Comparison of ENCODE assay signal across 2 cellular contexts in the genomic region with DNA sequence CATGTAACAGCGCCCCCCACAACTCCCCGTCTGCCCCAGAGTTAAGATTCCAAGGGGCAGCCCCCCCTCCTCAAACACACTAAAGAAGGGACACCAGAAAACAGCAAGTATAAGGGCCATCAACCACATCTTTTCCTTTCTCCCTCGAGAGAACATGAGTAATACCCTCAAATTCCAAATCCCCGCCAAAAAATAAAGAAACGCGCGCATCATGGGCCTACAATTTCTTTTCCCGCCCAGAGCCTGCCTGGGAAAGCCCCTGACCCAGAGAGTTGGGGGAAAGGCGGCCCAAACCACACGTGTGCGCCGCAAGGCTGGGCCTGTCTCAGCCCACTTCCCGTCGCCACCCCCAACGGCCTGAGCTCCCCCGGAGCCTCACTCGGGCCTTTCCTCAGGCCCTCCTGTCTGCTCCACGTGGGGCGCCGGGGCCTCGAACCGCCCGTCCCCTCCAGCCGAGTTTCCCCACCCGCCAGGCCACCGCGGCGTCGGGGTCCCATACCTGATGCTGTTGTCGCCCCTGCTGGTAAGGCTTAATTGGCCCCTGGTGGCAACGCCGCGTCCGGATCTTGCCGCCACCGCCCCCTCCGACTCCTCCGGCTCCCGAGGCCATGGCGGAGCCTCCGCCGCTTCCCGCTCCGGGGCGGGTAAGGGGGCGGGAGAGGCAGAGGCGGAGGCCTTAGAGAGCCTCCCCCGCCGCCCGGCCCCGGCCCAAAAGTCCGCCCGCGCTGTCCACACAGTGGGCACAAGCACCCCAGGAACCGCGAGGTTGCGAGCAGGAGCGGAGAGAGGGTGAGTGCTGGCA.
A peak's percentile ranks its signal among the peaks of the same experiment; 100 is the strongest.
TF ChIP-seq lines count a peak whose summit lies in the region.

No MANE protein-coding gene starts in this region.

TF ChIP-seq in HEK293, 187 proteins besides CTCF, POLR2A, EP300 and RAD21 (continued from another document and continues in another):
- TF ChIP-seq, protein P1, sequence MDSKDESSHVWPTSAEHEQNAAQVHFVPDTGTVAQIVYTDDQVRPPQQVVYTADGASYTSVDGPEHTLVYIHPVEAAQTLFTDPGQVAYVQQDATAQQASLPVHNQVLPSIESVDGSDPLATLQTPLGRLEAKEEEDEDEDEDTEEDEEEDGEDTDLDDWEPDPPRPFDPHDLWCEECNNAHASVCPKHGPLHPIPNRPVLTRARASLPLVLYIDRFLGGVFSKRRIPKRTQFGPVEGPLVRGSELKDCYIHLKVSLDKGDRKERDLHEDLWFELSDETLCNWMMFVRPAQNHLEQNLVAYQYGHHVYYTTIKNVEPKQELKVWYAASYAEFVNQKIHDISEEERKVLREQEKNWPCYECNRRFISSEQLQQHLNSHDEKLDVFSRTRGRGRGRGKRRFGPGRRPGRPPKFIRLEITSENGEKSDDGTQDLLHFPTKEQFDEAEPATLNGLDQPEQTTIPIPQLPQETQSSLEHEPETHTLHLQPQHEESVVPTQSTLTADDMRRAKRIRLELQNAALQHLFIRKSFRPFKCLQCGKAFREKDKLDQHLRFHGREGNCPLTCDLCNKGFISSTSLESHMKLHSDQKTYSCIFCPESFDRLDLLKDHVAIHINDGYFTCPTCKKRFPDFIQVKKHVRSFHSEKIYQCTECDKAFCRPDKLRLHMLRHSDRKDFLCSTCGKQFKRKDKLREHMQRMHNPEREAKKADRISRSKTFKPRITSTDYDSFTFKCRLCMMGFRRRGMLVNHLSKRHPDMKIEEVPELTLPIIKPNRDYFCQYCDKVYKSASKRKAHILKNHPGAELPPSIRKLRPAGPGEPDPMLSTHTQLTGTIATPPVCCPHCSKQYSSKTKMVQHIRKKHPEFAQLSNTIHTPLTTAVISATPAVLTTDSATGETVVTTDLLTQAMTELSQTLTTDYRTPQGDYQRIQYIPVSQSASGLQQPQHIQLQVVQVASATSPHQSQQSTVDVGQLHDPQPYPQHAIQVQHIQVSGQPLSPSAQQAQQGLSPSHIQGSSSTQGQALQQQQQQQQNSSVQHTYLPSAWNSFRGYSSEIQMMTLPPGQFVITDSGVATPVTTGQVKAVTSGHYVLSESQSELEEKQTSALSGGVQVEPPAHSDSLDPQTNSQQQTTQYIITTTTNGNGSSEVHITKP (tag by site-specific recombination; IDR thresholded peaks at IDR 0.05): peak; percentile 88
- TF ChIP-seq ZNF580 (tag by site-specific recombination; IDR thresholded peaks at IDR 0.05) (0 out of 2 replicates have a peak, but pooled peaks have one; percentile 12), ZNF529 (tag by site-specific recombination; IDR thresholded peaks at IDR 0.05; ENCODE audit: insufficient replicate concordance) (no peak), SP7 (tag by site-specific recombination; IDR thresholded peaks at IDR 0.05) (peak; percentile 60; the same call in 1 of the 2 replicates), ZBTB17 (tag by site-specific recombination; IDR thresholded peaks at IDR 0.05) (0 out of 2 replicates have a peak, but pooled peaks have one; percentile 13), ZNF16 (tag by site-specific recombination; IDR thresholded peaks at IDR 0.05; ENCODE audit: low read depth) (peak; percentile 7; the same call in 1 of the 2 replicates), IKZF3 (tag by site-specific recombination; IDR thresholded peaks at IDR 0.05) (no peak; the same call in 1 of the 2 replicates), KLF10 (tag by site-specific recombination; IDR thresholded peaks at IDR 0.05) (0 out of 2 replicates have a peak, but pooled peaks have one; percentile 21), SCRT2 (tag by site-specific recombination; IDR thresholded peaks at IDR 0.05) (peak; percentile 50), ZNF555 (tag by site-specific recombination; conservative IDR thresholded peaks at IDR 0.05) (no peak), ZNF423 (tag by site-specific recombination; IDR thresholded peaks at IDR 0.05) (0 out of 2 replicates have a peak, but pooled peaks have one; percentile 8), ZNF561 (tag by site-specific recombination; IDR thresholded peaks at IDR 0.05; ENCODE audit: borderline replicate concordance) (peak; percentile 79; the same call in 1 of the 2 replicates), ZNF626 (tag by site-specific recombination; IDR thresholded peaks at IDR 0.05) (no peak)
- TF ChIP-seq, protein P2, sequence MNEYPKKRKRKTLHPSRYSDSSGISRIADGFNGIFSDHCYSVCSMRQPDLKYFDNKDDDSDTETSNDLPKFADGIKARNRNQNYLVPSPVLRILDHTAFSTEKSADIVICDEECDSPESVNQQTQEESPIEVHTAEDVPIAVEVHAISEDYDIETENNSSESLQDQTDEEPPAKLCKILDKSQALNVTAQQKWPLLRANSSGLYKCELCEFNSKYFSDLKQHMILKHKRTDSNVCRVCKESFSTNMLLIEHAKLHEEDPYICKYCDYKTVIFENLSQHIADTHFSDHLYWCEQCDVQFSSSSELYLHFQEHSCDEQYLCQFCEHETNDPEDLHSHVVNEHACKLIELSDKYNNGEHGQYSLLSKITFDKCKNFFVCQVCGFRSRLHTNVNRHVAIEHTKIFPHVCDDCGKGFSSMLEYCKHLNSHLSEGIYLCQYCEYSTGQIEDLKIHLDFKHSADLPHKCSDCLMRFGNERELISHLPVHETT (tag by site-specific recombination; IDR thresholded peaks at IDR 0.05): 0 out of 2 replicates have a peak, but pooled peaks have one; percentile 52
- TF ChIP-seq, protein P3, sequence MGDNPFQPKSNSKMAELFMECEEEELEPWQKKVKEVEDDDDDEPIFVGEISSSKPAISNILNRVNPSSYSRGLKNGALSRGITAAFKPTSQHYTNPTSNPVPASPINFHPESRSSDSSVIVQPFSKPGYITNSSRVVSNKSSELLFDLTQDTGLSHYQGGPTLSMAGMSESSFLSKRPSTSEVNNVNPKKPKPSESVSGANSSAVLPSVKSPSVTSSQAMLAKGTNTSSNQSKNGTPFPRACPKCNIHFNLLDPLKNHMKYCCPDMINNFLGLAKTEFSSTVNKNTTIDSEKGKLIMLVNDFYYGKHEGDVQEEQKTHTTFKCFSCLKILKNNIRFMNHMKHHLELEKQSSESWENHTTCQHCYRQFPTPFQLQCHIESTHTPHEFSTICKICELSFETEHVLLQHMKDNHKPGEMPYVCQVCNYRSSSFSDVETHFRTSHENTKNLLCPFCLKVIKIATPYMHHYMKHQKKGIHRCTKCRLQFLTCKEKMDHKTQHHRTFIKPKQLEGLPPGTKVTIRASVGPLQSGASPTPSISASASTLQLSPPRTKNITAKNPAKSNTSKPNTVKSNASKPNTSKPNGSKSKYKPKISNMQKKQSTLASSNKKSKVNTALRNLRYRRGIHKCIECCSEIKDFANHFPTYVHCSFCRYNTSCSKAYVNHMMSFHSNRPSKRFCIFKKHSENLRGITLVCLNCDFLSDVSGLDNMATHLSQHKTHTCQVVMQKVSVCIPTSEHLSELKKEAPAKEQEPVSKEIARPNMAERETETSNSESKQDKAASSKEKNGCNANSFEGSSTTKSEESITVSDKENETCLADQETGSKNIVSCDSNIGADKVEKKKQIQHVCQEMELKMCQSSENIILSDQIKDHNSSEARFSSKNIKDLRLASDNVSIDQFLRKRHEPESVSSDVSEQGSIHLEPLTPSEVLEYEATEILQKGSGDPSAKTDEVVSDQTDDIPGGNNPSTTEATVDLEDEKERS (tag by site-specific recombination; IDR thresholded peaks at IDR 0.05): no peak

TF ChIP-seq in K562, 482 proteins besides CTCF, POLR2A, EP300 and RAD21 (continued from another document and continues in another):
- TF ChIP-seq ZNF395 (CRISPR knock-in tag; IDR thresholded peaks at IDR 0.05) (peak; percentile 79), ZNF217 (CRISPR knock-in tag; IDR thresholded peaks at IDR 0.05) (0 out of 2 replicates have a peak, but pooled peaks have one; percentile 35), TAF1 (IDR thresholded peaks at IDR 0.05; ENCODE audit: control insufficient read depth, extremely low read depth, insufficient read depth, low read length, severe bottlenecking) (peak; percentile 39), SRSF9 (IDR thresholded peaks at IDR 0.05; ENCODE audit: borderline replicate concordance, low read depth, low read length) (no peak), BACH1 (tag; IDR thresholded peaks at IDR 0.05) (peak; percentile 53; the same call in 1 of the 2 replicates), ERF (CRISPR knock-in tag; IDR thresholded peaks at IDR 0.05) (no peak), SIRT6 (IDR thresholded peaks at IDR 0.05; ENCODE audit: low read depth, low read length) (no peak), ZNF24 (IDR thresholded peaks at IDR 0.05) (no peak)
- TF ChIP-seq, protein P4, sequence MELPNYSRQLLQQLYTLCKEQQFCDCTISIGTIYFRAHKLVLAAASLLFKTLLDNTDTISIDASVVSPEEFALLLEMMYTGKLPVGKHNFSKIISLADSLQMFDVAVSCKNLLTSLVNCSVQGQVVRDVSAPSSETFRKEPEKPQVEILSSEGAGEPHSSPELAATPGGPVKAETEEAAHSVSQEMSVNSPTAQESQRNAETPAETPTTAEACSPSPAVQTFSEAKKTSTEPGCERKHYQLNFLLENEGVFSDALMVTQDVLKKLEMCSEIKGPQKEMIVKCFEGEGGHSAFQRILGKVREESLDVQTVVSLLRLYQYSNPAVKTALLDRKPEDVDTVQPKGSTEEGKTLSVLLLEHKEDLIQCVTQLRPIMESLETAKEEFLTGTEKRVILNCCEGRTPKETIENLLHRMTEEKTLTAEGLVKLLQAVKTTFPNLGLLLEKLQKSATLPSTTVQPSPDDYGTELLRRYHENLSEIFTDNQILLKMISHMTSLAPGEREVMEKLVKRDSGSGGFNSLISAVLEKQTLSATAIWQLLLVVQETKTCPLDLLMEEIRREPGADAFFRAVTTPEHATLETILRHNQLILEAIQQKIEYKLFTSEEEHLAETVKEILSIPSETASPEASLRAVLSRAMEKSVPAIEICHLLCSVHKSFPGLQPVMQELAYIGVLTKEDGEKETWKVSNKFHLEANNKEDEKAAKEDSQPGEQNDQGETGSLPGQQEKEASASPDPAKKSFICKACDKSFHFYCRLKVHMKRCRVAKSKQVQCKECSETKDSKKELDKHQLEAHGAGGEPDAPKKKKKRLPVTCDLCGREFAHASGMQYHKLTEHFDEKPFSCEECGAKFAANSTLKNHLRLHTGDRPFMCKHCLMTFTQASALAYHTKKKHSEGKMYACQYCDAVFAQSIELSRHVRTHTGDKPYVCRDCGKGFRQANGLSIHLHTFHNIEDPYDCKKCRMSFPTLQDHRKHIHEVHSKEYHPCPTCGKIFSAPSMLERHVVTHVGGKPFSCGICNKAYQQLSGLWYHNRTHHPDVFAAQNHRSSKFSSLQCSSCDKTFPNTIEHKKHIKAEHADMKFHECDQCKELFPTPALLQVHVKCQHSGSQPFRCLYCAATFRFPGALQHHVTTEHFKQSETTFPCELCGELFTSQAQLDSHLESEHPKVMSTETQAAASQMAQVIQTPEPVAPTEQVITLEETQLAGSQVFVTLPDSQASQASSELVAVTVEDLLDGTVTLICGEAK (IDR thresholded peaks at IDR 0.05): no peak; the same call in 1 of the 2 replicates
- TF ChIP-seq, protein P4 (CRISPR knock-in tag; IDR thresholded peaks at IDR 0.05): peak; percentile 20; the same call in 1 of the 2 replicates
